In the genomic region with DNA sequence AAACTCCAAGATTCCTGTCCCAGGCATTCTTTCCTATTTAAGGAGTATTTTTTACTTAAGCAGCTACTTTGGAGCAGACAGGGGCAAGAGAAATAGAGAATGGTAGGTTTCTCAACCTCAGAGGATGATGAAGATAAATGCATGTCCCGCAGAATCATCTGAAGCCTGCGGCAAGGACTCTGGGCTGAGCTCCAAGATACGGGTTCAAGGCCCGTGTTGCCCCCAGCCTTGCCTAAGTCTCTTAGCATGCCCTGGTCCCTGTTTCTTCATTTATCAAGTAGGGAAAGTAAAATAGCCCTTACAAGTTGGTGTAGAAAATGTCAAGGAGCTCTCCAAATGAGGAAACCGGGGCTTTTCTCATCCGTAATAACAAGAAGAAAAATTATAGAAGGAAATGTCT, we compare ENCODE assay signal across 16 cellular contexts.
DNase-seq lines count a peak whose midpoint lies in the region; ATAC-seq, FAIRE-seq and TF ChIP-seq lines count a peak whose summit lies in the region.
"Had no signal": no experiment of that assay in that cellular context is flagged by ENCODE, and none has a peak within 500 bp of the region (broad histone marks: within the 10 kb centered on the region; RNA-seq: fewer than 3 reads in every experiment).

No MANE protein-coding gene starts in this region.

- peaks cover 30 to 48% of the 10 kb centered on the region in 2 donors for H3K4me1 ChIP-seq in adrenal gland (replicated peaks in 1 of 2)
- no peaks in the 10 kb centered on the region for H3K4me1 ChIP-seq in left lung
- peaks cover 48% of the 10 kb centered on the region for H3K4me1 ChIP-seq in rectal smooth muscle tissue (ENCODE audit: control insufficient read depth, insufficient read depth, low read length)
- H3K4me1 ChIP-seq in tibial nerve = peaks cover 0 to 87% (median 22%) of the 10 kb centered on the region in 4 donors

- no peak overlapping the region for H3K9ac ChIP-seq in rectal smooth muscle tissue (ENCODE audit: low read length)

- no peaks in the 10 kb centered on the region for H3K36me3 ChIP-seq in adrenal gland (replicated peaks in 1 of 2)
- H3K36me3 ChIP-seq in left lung = no peaks in the 10 kb centered on the region
- no peaks in the 10 kb centered on the region for H3K36me3 ChIP-seq in rectal smooth muscle tissue (ENCODE audit: control insufficient read depth, insufficient read depth, low read length)
- no peaks in the 10 kb centered on the region for H3K36me3 ChIP-seq in tibial nerve
- H3K36me3 ChIP-seq: BE2C had no signal

- TF ChIP-seq CTCF in adrenal gland (IDR thresholded peaks at IDR 0.05) (no peak), left lung (IDR thresholded peaks at IDR 0.05) (no peak), tibial nerve (IDR thresholded peaks at IDR 0.05) (no peak)

- intact Hi-C loops in adrenal gland (cut with DNase I) = no loop called here
- intact Hi-C loops in left lung (cut with DNase I) = no loop called here

- H3K9me3 ChIP-seq in adrenal gland (replicated peaks in 1 of 3) = no peaks in the 10 kb centered on the region
- no peaks in the 10 kb centered on the region for H3K9me3 ChIP-seq in left lung
- H3K9me3 ChIP-seq in tibial nerve = no peaks in the 10 kb centered on the region
- H3K9me3 ChIP-seq: A549, BE2C had no signal

- H3K27ac ChIP-seq in adrenal gland (peak overlapping the region in 2 of 5 donors; percentile 45 to 72), left lung (no peak overlapping the region), rectal smooth muscle tissue (ENCODE audit: low read depth, low read length) (peak overlapping the region; percentile 6), tibial nerve (peak overlapping the region in 3 of 4 donors; percentile 13 to 57 (median 22))
- H3K27ac ChIP-seq: A549 had no signal

- no peak for FAIRE-seq in urothelium cell line (lab: Jason Lieb, UNC)
- FAIRE-seq: A549, D721Med, GM12892 had no signal

- no peaks in the 10 kb centered on the region for H3K27me3 ChIP-seq in adrenal gland
- peaks cover 0 to 14% of the 10 kb centered on the region in 2 donors for H3K27me3 ChIP-seq in left lung
- no peaks in the 10 kb centered on the region for H3K27me3 ChIP-seq in rectal smooth muscle tissue (ENCODE audit: control insufficient read depth, insufficient read depth, low read length)
- H3K27me3 ChIP-seq in tibial nerve = no peaks in the 10 kb centered on the region
- H3K27me3 ChIP-seq: BE2C had no signal

- no peak for TF ChIP-seq EP300 in tibial nerve (IDR thresholded peaks at IDR 0.05)

- TF ChIP-seq POLR2A in adrenal gland (IDR thresholded peaks at IDR 0.05) = no peak
- no peak for TF ChIP-seq POLR2A in tibial nerve (IDR thresholded peaks at IDR 0.05)

- peak in 5 of 7 donors; percentile 50 to 80 (median 68) for DNase-seq in adrenal gland
- peak in 1 of 2 donors; percentile 27 for DNase-seq in left lung
- DNase-seq in tibial nerve (ENCODE audit: low spot score in 2 of 2) = no peak
- DNase-seq in T-helper 2 cell = no peak
- no peak for DNase-seq in urothelium cell line (ENCODE audit: low spot score)
- no peak for DNase-seq in cerebellar nuclear complex (lab: John Stamatoyannopoulos, UW)
- DNase-seq: BE2C; CD8-positive, alpha-beta T cell; DND-41; GDM1; GOT3; H9 had no signal

- H3K4me3 ChIP-seq in adrenal gland (no peak overlapping the region), left lung (no peak overlapping the region), rectal smooth muscle tissue (ENCODE audit: low read length) (no peak overlapping the region), tibial nerve (no peak overlapping the region)
- H3K4me3 ChIP-seq: A549 had no signal

- ATAC-seq in left lung = peak; percentile 10
- ATAC-seq: A549; CD8-positive, alpha-beta T cell had no signal

- 32 to 66% (median 42%) methylated on average over 6 of the region's 6 CpGs for WGBS in adrenal gland, 4 donors
- WGBS in tibial nerve, 2 donors = 77 to 82% methylated on average over 6 of the region's 6 CpGs

Comparison
In these comparisons a context has a peak if more than half of its experiments do, and no peak if none do; other contexts are left out.
1. DNase-seq: peak in adrenal gland (5 of 7); none in tibial nerve (0 of 2), T-helper 2 cell (0 of 5), urothelium cell line (single experiment) and cerebellar nuclear complex (0 of 2).
2. H3K27ac ChIP-seq: peak in rectal smooth muscle tissue (single experiment) and tibial nerve (3 of 4); none in left lung (0 of 2).